Comparison of ENCODE assay signal across 39 cellular contexts in genomic region chr13:107003911-107004310, GRCh38.
"Had no signal": no experiment of that assay in that cellular context is flagged by ENCODE, and none has a peak within 500 bp of the region (broad histone marks: within the 10 kb centered on the region; RNA-seq: fewer than 3 reads in every experiment).

No MANE protein-coding gene starts in this region.

- H3K27ac ChIP-seq: adrenal gland, body of pancreas, cardiac muscle cell, VCaP had no signal

- H3K4me1 Mint-ChIP-seq: activated B cell treated with CpG ODN at 0.5 μM for 24 hours; activated CD4-positive, alpha-beta T cell treated with anti-CD3 and anti-CD28 coated beads, Interleukin-2, amount 10 ng/mL, durations not matched to agents 24 days and 14 days; activated naive CD8-positive, alpha-beta T cell treated with anti-CD3 and anti-CD28 coated beads for 36 hours; activated T-helper 17 cell treated with anti-CD3 and anti-CD28 coated beads, Interleukin-2, amount 50 U/mL, for 72 hours; central memory CD8-positive, alpha-beta T cell had no signal

- H3K4me1 ChIP-seq: adrenal gland, body of pancreas had no signal

- H3K27me3 Mint-ChIP-seq: activated B cell treated with CpG ODN at 0.5 μM for 24 hours; activated CD4-positive, alpha-beta memory T cell treated with anti-CD3 and anti-CD28 coated beads for 36 hours; activated CD4-positive, alpha-beta T cell treated with anti-CD3 and anti-CD28 coated beads, Interleukin-2, amount 10 ng/mL, durations not matched to agents 24 days and 14 days; activated CD8-positive, alpha-beta T cell treated with anti-CD3 and anti-CD28 coated beads for 36 hours; activated naive CD8-positive, alpha-beta T cell treated with anti-CD3 and anti-CD28 coated beads for 36 hours; activated T-helper 17 cell treated with anti-CD3 and anti-CD28 coated beads, Interleukin-2, amount 50 U/mL, for 72 hours; central memory CD8-positive, alpha-beta T cell had no signal

- H3K36me3 Mint-ChIP-seq: activated CD4-positive, alpha-beta memory T cell treated with anti-CD3 and anti-CD28 coated beads for 36 hours; activated naive CD8-positive, alpha-beta T cell treated with anti-CD3 and anti-CD28 coated beads for 36 hours had no signal

- ATAC-seq: activated CD8-positive, alpha-beta T cell treated with anti-CD3 and anti-CD28 coated beads for 36 hours; activated naive CD4-positive, alpha-beta T cell treated with anti-CD3 and anti-CD28 coated beads, Interleukin-2, amount 50 U/mL, for 72 hours; activated T-cell treated with anti-CD3 and anti-CD28 coated beads, Interleukin-2, amount 50 U/mL, for 4 hours; activated T-cell treated with anti-CD3 and anti-CD28 coated beads, Interleukin-2, amount 50 U/mL, for 72 hours; activated T-helper 17 cell treated with anti-CD3 and anti-CD28 coated beads, Interleukin-2, amount 50 U/mL, for 72 hours; body of pancreas had no signal

- DNase-seq: activated B cell treated with CpG ODN at 0.5 μM for 24 hours; activated CD4-positive, alpha-beta memory T cell treated with anti-CD3 and anti-CD28 coated beads for 36 hours; activated CD4-positive, alpha-beta T cell treated with anti-CD3 and anti-CD28 coated beads for 4 hours; activated CD4-positive, alpha-beta T cell treated with anti-CD3 and anti-CD28 coated beads, Interleukin-2, amount 10 ng/mL, durations not matched to agents 24 days and 14 days; activated CD4-positive, alpha-beta T cell treated with anti-CD3 and anti-CD28 coated beads, Interleukin-2, amount 50 U/mL, for 1 hour; activated CD4-positive, alpha-beta T cell treated with anti-CD3 and anti-CD28 coated beads, Interleukin-2, amount 50 U/mL, for 4 hours; activated CD4-positive, CD25-positive, alpha-beta regulatory T cell treated with anti-CD3 and anti-CD28 coated beads, Interleukin-2, amount 50 U/mL, for 72 hours; activated CD8-positive, alpha-beta memory T cell treated with anti-CD3 and anti-CD28 coated beads, Interleukin-2, amount 50 U/mL, for 4 hours; activated CD8-positive, alpha-beta T cell treated with anti-CD3 and anti-CD28 coated beads for 36 hours; activated effector memory CD4-positive, alpha-beta T cell treated with anti-CD3 and anti-CD28 coated beads, Interleukin-2, amount 50 U/mL, for 16 hours; activated gamma-delta T cell treated with Interleukin-2 at 50 U/mL for 16 hours; activated naive CD4-positive, alpha-beta T cell; activated naive CD4-positive, alpha-beta T cell treated with anti-CD3 and anti-CD28 coated beads for 36 hours; activated naive CD4-positive, alpha-beta T cell treated with anti-CD3 and anti-CD28 coated beads, Interleukin-2, amount 50 U/mL, for 16 hours; activated naive CD8-positive, alpha-beta T cell treated with anti-CD3 and anti-CD28 coated beads for 36 hours; activated T-cell treated with anti-CD3 and anti-CD28 coated beads for 4 hours; activated T-cell treated with anti-CD3 and anti-CD28 coated beads, Interleukin-2, amount 50 U/mL, for 1 hour; activated T-cell treated with anti-CD3 and anti-CD28 coated beads, Interleukin-2, amount 50 U/mL, for 4 hours; activated T-cell treated with anti-CD3 and anti-CD28 coated beads, Interleukin-2, amount 50 U/mL, for 72 hours; adrenal gland; amniotic stem cell; aorta; body of pancreas; caudate nucleus; cerebellar nuclear complex; T-helper 1 cell; T-helper 2 cell; T-helper 9 cell had no signal

- H3K36me3 ChIP-seq: adrenal gland, cardiac muscle cell had no signal

- H3K9me3 Mint-ChIP-seq: activated B cell treated with CpG ODN at 0.5 μM for 24 hours; activated CD4-positive, alpha-beta memory T cell treated with anti-CD3 and anti-CD28 coated beads for 36 hours; activated CD8-positive, alpha-beta T cell treated with anti-CD3 and anti-CD28 coated beads for 36 hours; activated T-cell treated with anti-CD3 and anti-CD28 coated beads, Interleukin-2, amount 50 U/mL, for 4 hours; activated T-helper 1 cell treated with anti-CD3 and anti-CD28 coated beads, Interleukin-12 subunit alpha, Interleukin-12 subunit beta, Interleukin-2, Interleukin-4 antibody, amounts not matched to agents 30 ng/mL and 10 ng/mL and 1 ng/mL, durations not matched to agents 14 hours and 24 hours and 36 hours; T-helper 1 cell treated with Interleukin-12 subunit alpha and Interleukin-12 subunit beta and Interleukin-4 antibody, amounts not matched to agents 30 μg/mL and 1 μg/mL, for 36 hours had no signal

- H3K27ac Mint-ChIP-seq: activated B cell treated with CpG ODN at 0.5 μM for 24 hours; activated CD4-positive, alpha-beta memory T cell treated with anti-CD3 and anti-CD28 coated beads for 36 hours; activated CD4-positive, alpha-beta T cell treated with anti-CD3 and anti-CD28 coated beads, Interleukin-2, amount 10 ng/mL, durations not matched to agents 24 days and 14 days; activated CD8-positive, alpha-beta T cell treated with anti-CD3 and anti-CD28 coated beads for 36 hours; activated naive CD4-positive, alpha-beta T cell treated with anti-CD3 and anti-CD28 coated beads for 36 hours; activated naive CD4-positive, alpha-beta T cell treated with anti-CD3 and anti-CD28 coated beads, Interleukin-2, amount 50 U/mL, for 72 hours; activated naive CD8-positive, alpha-beta T cell treated with anti-CD3 and anti-CD28 coated beads for 36 hours; activated T-cell treated with anti-CD3 and anti-CD28 coated beads, Interleukin-2, amount 50 U/mL, for 72 hours; activated T-helper 1 cell treated with anti-CD3 and anti-CD28 coated beads, Interleukin-12 subunit alpha, Interleukin-12 subunit beta, Interleukin-2, Interleukin-4 antibody, amounts not matched to agents 30 ng/mL and 10 ng/mL and 1 ng/mL, durations not matched to agents 14 hours and 24 hours and 36 hours; activated T-helper 17 cell treated with anti-CD3 and anti-CD28 coated beads, Interleukin-2, amount 50 U/mL, for 72 hours; T-helper 1 cell treated with Interleukin-12 subunit alpha and Interleukin-12 subunit beta and Interleukin-4 antibody, amounts not matched to agents 30 μg/mL and 1 μg/mL, for 36 hours; T-helper 2 cell treated with Interferon-gamma antibody and Interleukin-4, amounts not matched to agents 5 μg/mL and 100 μg/mL, for 36 hours had no signal

- H3K4me3 Mint-ChIP-seq: activated B cell treated with CpG ODN at 0.5 μM for 24 hours; activated CD4-positive, alpha-beta memory T cell treated with anti-CD3 and anti-CD28 coated beads for 36 hours; activated CD4-positive, alpha-beta T cell treated with anti-CD3 and anti-CD28 coated beads, Interleukin-2, amount 10 ng/mL, durations not matched to agents 24 days and 14 days; activated CD8-positive, alpha-beta T cell treated with anti-CD3 and anti-CD28 coated beads for 36 hours; activated naive CD4-positive, alpha-beta T cell treated with anti-CD3 and anti-CD28 coated beads for 36 hours; activated naive CD8-positive, alpha-beta T cell treated with anti-CD3 and anti-CD28 coated beads for 36 hours; activated T-cell treated with anti-CD3 and anti-CD28 coated beads, Interleukin-2, amount 50 U/mL, for 4 hours; activated T-cell treated with anti-CD3 and anti-CD28 coated beads, Interleukin-2, amount 50 U/mL, for 72 hours; activated T-helper 1 cell treated with anti-CD3 and anti-CD28 coated beads, Interleukin-12 subunit alpha, Interleukin-12 subunit beta, Interleukin-2, Interleukin-4 antibody, amounts not matched to agents 30 ng/mL and 10 ng/mL and 1 ng/mL, durations not matched to agents 14 hours and 24 hours and 36 hours; activated T-helper 17 cell treated with anti-CD3 and anti-CD28 coated beads, Interleukin-2, amount 50 U/mL, for 72 hours; central memory CD8-positive, alpha-beta T cell; T-helper 1 cell treated with Interleukin-12 subunit alpha and Interleukin-12 subunit beta and Interleukin-4 antibody, amounts not matched to agents 30 μg/mL and 1 μg/mL, for 36 hours; T-helper 2 cell treated with Interferon-gamma antibody and Interleukin-4, amounts not matched to agents 5 μg/mL and 100 μg/mL, for 36 hours had no signal

- H3K9me3 ChIP-seq: adrenal gland, body of pancreas had no signal

- H3K27me3 ChIP-seq: adrenal gland, body of pancreas, cardiac muscle cell had no signal

- H3K4me3 ChIP-seq: adrenal gland, body of pancreas, cardiac muscle cell had no signal

- FAIRE-seq: astrocyte, bronchial epithelial cell, TTC549 had no signal
